Comparison of ENCODE assay signal across 14 cellular contexts in the genomic region with DNA sequence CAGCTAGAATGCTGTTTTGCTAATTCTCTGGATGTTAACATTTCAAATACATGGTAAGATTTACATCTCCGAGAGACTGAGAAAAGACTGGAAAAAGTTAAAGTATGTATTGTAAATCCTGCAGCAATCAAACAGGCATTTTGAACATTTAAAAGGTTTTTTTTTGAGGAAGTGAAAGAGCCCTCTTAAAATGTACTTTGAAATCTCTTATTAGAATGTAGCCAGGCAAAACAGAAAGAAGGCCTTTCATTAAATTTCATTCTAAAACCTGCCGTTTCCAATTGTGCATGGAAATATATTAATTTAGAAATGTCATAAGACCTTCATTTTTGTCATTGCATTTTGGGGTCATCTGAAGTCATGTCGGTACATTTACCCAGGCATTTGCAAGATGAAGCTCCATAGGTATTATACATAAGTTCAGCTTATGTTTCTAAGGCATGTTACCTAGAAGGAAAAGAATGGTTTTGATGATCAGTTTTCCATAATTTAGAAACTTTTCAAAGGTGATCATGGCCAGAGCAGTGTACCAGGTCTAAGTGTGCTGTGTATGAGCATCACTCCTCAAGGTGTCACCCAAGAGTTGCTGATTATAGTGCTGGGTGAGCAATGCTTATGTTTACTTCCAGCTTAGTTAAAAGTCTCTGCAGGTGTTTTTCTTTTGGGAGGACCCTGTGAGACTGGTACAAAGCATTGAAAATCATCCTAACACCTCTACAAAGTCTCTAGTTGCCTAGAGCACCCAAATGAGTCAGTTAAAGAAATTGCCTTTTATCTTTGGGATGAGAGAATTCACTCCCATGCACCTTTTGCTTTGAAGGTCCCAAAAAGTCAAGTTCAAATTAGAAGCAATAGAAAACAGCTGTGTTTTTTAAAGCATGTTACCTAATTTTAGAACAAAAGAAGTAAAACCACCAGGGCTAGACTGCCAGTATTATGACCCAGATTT. TPM values are rescaled to one million over a fixed set of nuclear protein-coding genes. Genes with fewer than 3 reads are reported as not detected.
DNase-seq lines count a peak whose midpoint lies in the region; ATAC-seq and TF ChIP-seq lines count a peak whose summit lies in the region.
"Had no signal": no experiment of that assay in that cellular context is flagged by ENCODE, and none has a peak within 500 bp of the region (broad histone marks: within the 10 kb centered on the region; RNA-seq: fewer than 3 reads in every experiment).

No MANE protein-coding gene starts in this region.

- no peak overlapping the region for H3K27ac ChIP-seq in BLaER1 treated with 17β-estradiol and CSF1 and Interleukin-3, amounts not matched to agents 10 nM and 100 nM
- H3K27ac ChIP-seq in VCaP, result peak overlapping the region; percentile 55
- H3K27ac ChIP-seq: HL-60, parathyroid adenoma had no signal

- H3K27ac Mint-ChIP-seq in IgD-negative memory B cell, result peak overlapping the region; percentile 31 to 61 (median 59)
- H3K27ac Mint-ChIP-seq: mesothelial cell of epicardium had no signal

- no peaks in the 10 kb centered on the region for H3K27me3 Mint-ChIP-seq in IgD-negative memory B cell

- peak; percentile 69 for ATAC-seq in GM18502 (IDR thresholded peaks at IDR 0.05; ENCODE audit: poor library complexity, unreplicated experiment)
- no peak for ATAC-seq in HG03571 (IDR thresholded peaks at IDR 0.05; ENCODE audit: unreplicated experiment)

- H3K4me1 ChIP-seq in BLaER1 treated with 17β-estradiol and CSF1 and Interleukin-3, amounts not matched to agents 10 nM and 100 nM, result peaks cover 0 to 21% (median 6%) of the 10 kb centered on the region in 10 experiments; a peak in 12 of 20 replicates
- H3K4me1 ChIP-seq: parathyroid adenoma had no signal

- peaks cover 0 to 32% (median 4%) of the 10 kb centered on the region in 11 experiments; a peak in 7 of 22 replicates for H4K20me1 ChIP-seq in BLaER1 treated with 17β-estradiol and CSF1 and Interleukin-3, amounts not matched to agents 10 nM and 100 nM

- H3K4me2 ChIP-seq in BLaER1 treated with 17β-estradiol and CSF1 and Interleukin-3, amounts not matched to agents 10 nM and 100 nM, result peak overlapping the region in 6 of 11 experiments; percentile 0 to 33 (median 14); a peak in 9 of 22 replicates

- peaks cover 12% of the 10 kb centered on the region for H3K36me3 Mint-ChIP-seq in IgD-negative memory B cell
- H3K36me3 Mint-ChIP-seq: mesothelial cell of epicardium had no signal

- H3K9me3 ChIP-seq in BLaER1 treated with 17β-estradiol and CSF1 and Interleukin-3, amounts not matched to agents 10 nM and 100 nM (replicated peaks in 1 of 11), result peaks cover 82 to 99% (median 95%) of the 10 kb centered on the region in 11 experiments

- H3K27me3 ChIP-seq in BLaER1 treated with 17β-estradiol and CSF1 and Interleukin-3, amounts not matched to agents 10 nM and 100 nM, result no peaks in the 10 kb centered on the region

- peak overlapping the region in 3 of 10 experiments; percentile 7 to 28 (median 15); a peak in 1 of 20 replicates for H3K4me3 ChIP-seq in BLaER1 treated with 17β-estradiol and CSF1 and Interleukin-3, amounts not matched to agents 10 nM and 100 nM

- peaks cover 60 to 98% (median 85%) of the 10 kb centered on the region in 11 experiments for H3K36me3 ChIP-seq in BLaER1 treated with 17β-estradiol and CSF1 and Interleukin-3, amounts not matched to agents 10 nM and 100 nM

- DNase-seq in NCI-H1930 (lab: John Stamatoyannopoulos, UW) (no peak), cerebellum (ENCODE audit: low spot score) (no peak)
- DNase-seq in activated CD8-positive, alpha-beta memory T cell treated with anti-CD3 and anti-CD28 coated beads, Interleukin-2, amount 50 U/mL, for 48 hours, result no peak
- DNase-seq: activated CD4-positive, alpha-beta T cell treated with anti-CD3 and anti-CD28 coated beads, Interleukin-2, amount 50 U/mL, for 48 hours; NCI-H1092; NCI-H526 treated with DMSO at 0.1 percent for 48 hours had no signal

- H3K9ac ChIP-seq in BLaER1 treated with 17β-estradiol and CSF1 and Interleukin-3, amounts not matched to agents 10 nM and 100 nM, result peak overlapping the region in 2 of 11 experiments; percentile 17 to 37; a peak in 3 of 22 replicates
- H3K9ac ChIP-seq: parathyroid adenoma had no signal

- peaks cover 19 to 43% (median 37%) of the 10 kb centered on the region in 3 donors for H3K4me1 Mint-ChIP-seq in IgD-negative memory B cell
- H3K4me1 Mint-ChIP-seq: mesothelial cell of epicardium had no signal

- peak; percentile 86 for TF ChIP-seq CTCF in VCaP (conservative IDR thresholded peaks at IDR 0.05)

- peaks cover 0 to 14% (median 3%) of the 10 kb centered on the region in 3 donors for H3K9me3 Mint-ChIP-seq in IgD-negative memory B cell

- peak overlapping the region in 3 of 4 donors; percentile 39 to 73 (median 50) for H3K4me3 Mint-ChIP-seq in IgD-negative memory B cell
- H3K4me3 Mint-ChIP-seq: mesothelial cell of epicardium had no signal

RNA-seq across cellular contexts. Expression of gene ZNF736, which starts 7.1 kb away (rescaled TPM):
- 4.6 TPM for polyA plus RNA-seq in IgD-negative memory B cell
- total RNA-seq in cerebellum, result 46.2 TPM
- total RNA-seq: mesothelial cell of epicardium had no signal
